Comparison of ENCODE assay signal across 14 cellular contexts in genomic region chr14:29857545-29857944, GRCh38.
A peak's percentile ranks its signal among the peaks of the same experiment; 100 is the strongest.
DNase-seq lines count a peak whose midpoint lies in the region; ATAC-seq and TF ChIP-seq lines count a peak whose summit lies in the region.
"Had no signal": no experiment of that assay in that cellular context is flagged by ENCODE, and none has a peak within 500 bp of the region (broad histone marks: within the 10 kb centered on the region; RNA-seq: fewer than 3 reads in every experiment).

No MANE protein-coding gene starts in this region.

- H4K20me1 ChIP-seq in MM.1S (ENCODE audit: insufficient read depth, low read length): no peaks in the 10 kb centered on the region

- H3K9ac ChIP-seq in MM.1S (ENCODE audit: low read length): peak overlapping the region; percentile 21; the same call in 1 of the 2 replicates

- H3K4me2 ChIP-seq in MM.1S (ENCODE audit: low read depth, low read length): peak overlapping the region; percentile 65; the same call in 1 of the 2 replicates
- H3K4me2 ChIP-seq: PC-9 had no signal

- H3K79me2 ChIP-seq in MM.1S (ENCODE audit: low read length): 0 out of 2 replicates have a peak, but pooled peaks cover 2% of the 10 kb centered on the region

- no peaks in the 10 kb centered on the region for H3K9me3 ChIP-seq in MM.1S (replicated peaks; ENCODE audit: insufficient read depth, low read length)
- H3K9me3 ChIP-seq: ascending aorta had no signal

- H3K36me3 ChIP-seq in MM.1S (replicated peaks; ENCODE audit: insufficient read depth, low read length): no peaks in the 10 kb centered on the region
- H3K36me3 ChIP-seq: ascending aorta had no signal

- TF ChIP-seq CTCF in MM.1S (IDR thresholded peaks at IDR 0.05; ENCODE audit: low read length): no peak

- peak overlapping the region; percentile 80 for H3K27ac ChIP-seq in MM.1S (ENCODE audit: low read length)
- no peak overlapping the region for H3K27ac ChIP-seq in substantia nigra (ENCODE audit: low read depth, low read length, poor library complexity, severe bottlenecking)
- H3K27ac ChIP-seq: PC-9 had no signal

- H3K27me3 ChIP-seq in MM.1S (replicated peaks; ENCODE audit: insufficient read depth, low read length): no peaks in the 10 kb centered on the region
- H3K27me3 ChIP-seq: ascending aorta had no signal

- peak; percentile 70 for DNase-seq in MM.1S
- no peak for DNase-seq in anterior cingulate cortex (lab: John Stamatoyannopoulos, UW)
- DNase-seq in mucosa of gallbladder (ENCODE audit: low spot score): no peak
- no peak for DNase-seq in substantia nigra (lab: John Stamatoyannopoulos, UW)
- no peak for DNase-seq in head of caudate nucleus
- DNase-seq: activated CD8-positive, alpha-beta memory T cell treated with anti-CD3 and anti-CD28 coated beads, Interleukin-2, amount 10 ng/mL, durations not matched to agents 7 days and 5 days; CD4-positive, alpha-beta T cell; mesendoderm; PC-9; retina had no signal

- peak overlapping the region; percentile 36; the same call in 1 of the 2 replicates for H3K4me3 ChIP-seq in MM.1S (ENCODE audit: low read length)
- H3K4me3 ChIP-seq: ascending aorta, PC-9 had no signal

- intact Hi-C loops in head of caudate nucleus (cut with DNase I): no loop called here

- H3F3A ChIP-seq in MM.1S (ENCODE audit: insufficient read depth, low read length): peaks cover 5% of the 10 kb centered on the region; the same call in 1 of the 2 replicates

- H2AFZ ChIP-seq in MM.1S (ENCODE audit: low read length): no peak overlapping the region
- H2AFZ ChIP-seq: PC-9 had no signal

- peaks cover 9% of the 10 kb centered on the region; the same call in 1 of the 2 replicates for H3K4me1 ChIP-seq in MM.1S (ENCODE audit: low read length)

- ATAC-seq in GM18517 (IDR thresholded peaks at IDR 0.05; ENCODE audit: unreplicated experiment) (peak; percentile 74), GM21360 (IDR thresholded peaks at IDR 0.05; ENCODE audit: unreplicated experiment) (peak; percentile 67), HG03025 (IDR thresholded peaks at IDR 0.05; ENCODE audit: low FRiP score, unreplicated experiment) (peak; percentile 59)
- ATAC-seq: activated CD8-positive, alpha-beta memory T cell treated with anti-CD3 and anti-CD28 coated beads, Interleukin-2, amount 10 ng/mL, durations not matched to agents 7 days and 5 days had no signal

- H3K9me2 ChIP-seq in MM.1S (replicated peaks; ENCODE audit: insufficient read depth, low read length): no peaks in the 10 kb centered on the region
